In genomic region chr15:74835312-74835823, GRCh38 we compare ENCODE assay signal across 8 cellular contexts. TPM values are rescaled to one million over a fixed set of nuclear protein-coding genes. Genes with fewer than 3 reads are reported as not detected.
DNase-seq lines count a peak whose midpoint lies in the region; ATAC-seq and TF ChIP-seq lines count a peak whose summit lies in the region.

No MANE protein-coding gene starts in this region.

- ATAC-seq in Right ventricle myocardium inferior (no peak), GM19452 (IDR thresholded peaks at IDR 0.05; ENCODE audit: unreplicated experiment) (no peak)

- TF ChIP-seq CTCF in fibroblast of mammary gland (conservative IDR thresholded peaks at IDR 0.05; ENCODE audit: control insufficient read depth, insufficient read depth, low read depth, low read length) (peak; percentile 90), neutrophil (IDR thresholded peaks at IDR 0.05) (peak; percentile 77)

- peaks cover 5% of the 10 kb centered on the region for H3K4me1 Mint-ChIP-seq in activated T-helper 2 cell treated with anti-CD3 and anti-CD28 coated beads, Interferon-gamma antibody, Interleukin-2, Interleukin-4, amounts not matched to agents 10 μg/mL and 5 μg/mL and 100 μg/mL, durations not matched to agents 14 hours and 24 hours and 36 hours (ENCODE audit: low read depth)

- peaks cover 46% of the 10 kb centered on the region for H3K36me3 ChIP-seq in neutrophil

- no peak overlapping the region for H3K27ac ChIP-seq in neutrophil

- peaks cover 11 to 13% of the 10 kb centered on the region in 2 experiments for H3K4me1 ChIP-seq in neutrophil (ENCODE audit: control insufficient read depth in 1 of 2, insufficient read depth in 1 of 2, low read depth in 1 of 2, low read length in 1 of 2)

- H3K36me3 Mint-ChIP-seq in activated T-helper 2 cell treated with anti-CD3 and anti-CD28 coated beads, Interferon-gamma antibody, Interleukin-2, Interleukin-4, amounts not matched to agents 10 μg/mL and 5 μg/mL and 100 μg/mL, durations not matched to agents 14 hours and 24 hours and 36 hours (ENCODE audit: low read depth): peaks cover 17% of the 10 kb centered on the region

- intact Hi-C loops in Right ventricle myocardium inferior (cut with DNase I) (loop anchor here (2.0 kb wide), 1 partner anchor 65 kb away; no protein-coding TSS in a partner anchor), cardiac septum (cut with DNase I) (loop anchor here (5.0 kb wide), 1 partner anchor 63 kb away; no protein-coding TSS in a partner anchor)
- intact Hi-C loops in activated T-helper 2 cell treated with anti-CD3 and anti-CD28 coated beads, Interferon-gamma antibody, Interleukin-2, Interleukin-4, amounts not matched to agents 10 μg/mL and 5 μg/mL and 100 μg/mL, durations not matched to agents 14 hours and 24 hours and 36 hours (cut with micrococcal nuclease): no loop called here

- H3K4me3 ChIP-seq in fibroblast of mammary gland (ENCODE audit: control insufficient read depth, low read depth, low read length) (no peak overlapping the region), neutrophil (ENCODE audit: low read depth in 1 of 2, low read length in 1 of 2) (no peak overlapping the region)

- H3K27me3 ChIP-seq in neutrophil: no peaks in the 10 kb centered on the region

- H3K9me3 ChIP-seq in neutrophil: no peaks in the 10 kb centered on the region

- no peaks in the 10 kb centered on the region for H3K27me3 Mint-ChIP-seq in activated T-helper 2 cell treated with anti-CD3 and anti-CD28 coated beads, Interferon-gamma antibody, Interleukin-2, Interleukin-4, amounts not matched to agents 10 μg/mL and 5 μg/mL and 100 μg/mL, durations not matched to agents 14 hours and 24 hours and 36 hours (ENCODE audit: low read depth)

- peak; percentile 81 for DNase-seq in Right ventricle myocardium inferior (ENCODE audit: missing footprints)
- no peak for DNase-seq in cardiac septum (ENCODE audit: low spot score)
- DNase-seq in NCI-H526 treated with DMSO at 0.1 percent for 48 hours (lab: John Stamatoyannopoulos, UW): peak; percentile 60
- peak; percentile 30 for DNase-seq in activated T-cell treated with anti-CD3 and anti-CD28 coated beads for 24 hours (ENCODE audit: low read depth)
- peak; percentile 52 for DNase-seq in fibroblast of mammary gland (ENCODE audit: low read depth)
- DNase-seq in activated T-helper 2 cell treated with anti-CD3 and anti-CD28 coated beads, Interferon-gamma antibody, Interleukin-2, Interleukin-4, amounts not matched to agents 10 μg/mL and 5 μg/mL and 100 μg/mL, durations not matched to agents 14 hours and 24 hours and 36 hours (ENCODE audit: low spot score): no peak

- no peak overlapping the region for H3K27ac Mint-ChIP-seq in activated T-helper 2 cell treated with anti-CD3 and anti-CD28 coated beads, Interferon-gamma antibody, Interleukin-2, Interleukin-4, amounts not matched to agents 10 μg/mL and 5 μg/mL and 100 μg/mL, durations not matched to agents 14 hours and 24 hours and 36 hours

- no peaks in the 10 kb centered on the region for H3K9me3 Mint-ChIP-seq in activated T-helper 2 cell treated with anti-CD3 and anti-CD28 coated beads, Interferon-gamma antibody, Interleukin-2, Interleukin-4, amounts not matched to agents 10 μg/mL and 5 μg/mL and 100 μg/mL, durations not matched to agents 14 hours and 24 hours and 36 hours

- H3K4me3 Mint-ChIP-seq in activated T-helper 2 cell treated with anti-CD3 and anti-CD28 coated beads, Interferon-gamma antibody, Interleukin-2, Interleukin-4, amounts not matched to agents 10 μg/mL and 5 μg/mL and 100 μg/mL, durations not matched to agents 14 hours and 24 hours and 36 hours (ENCODE audit: low read depth): no peak overlapping the region

RNA-seq across cellular contexts. Expression of gene ULK3, which starts 7.6 kb away (rescaled TPM):
- 42.3 TPM for total RNA-seq in Right ventricle myocardium inferior
- total RNA-seq in cardiac septum: 25.6 TPM
- total RNA-seq in activated T-helper 2 cell treated with anti-CD3 and anti-CD28 coated beads, Interferon-gamma antibody, Interleukin-2, Interleukin-4, amounts not matched to agents 10 μg/mL and 5 μg/mL and 100 μg/mL, durations not matched to agents 14 hours and 24 hours and 36 hours: 45.5 and 47.7 TPM in 2 replicates

RNA-seq across cellular contexts. Expression of gene CPLX3, which starts 8.9 kb away (rescaled TPM):
- total RNA-seq in Right ventricle myocardium inferior: 2.8 TPM
- 0.67 TPM for total RNA-seq in cardiac septum
- 0.16 TPM in 1 of 2 replicates, not detected in the other for total RNA-seq in activated T-helper 2 cell treated with anti-CD3 and anti-CD28 coated beads, Interferon-gamma antibody, Interleukin-2, Interleukin-4, amounts not matched to agents 10 μg/mL and 5 μg/mL and 100 μg/mL, durations not matched to agents 14 hours and 24 hours and 36 hours

RNA-seq across cellular contexts. Expression of gene LMAN1L, which starts 22.7 kb away (rescaled TPM):
- total RNA-seq in Right ventricle myocardium inferior (21.9 TPM), cardiac septum (7.9 TPM)
- 0.32 TPM in 1 of 2 replicates, not detected in the other for total RNA-seq in activated T-helper 2 cell treated with anti-CD3 and anti-CD28 coated beads, Interferon-gamma antibody, Interleukin-2, Interleukin-4, amounts not matched to agents 10 μg/mL and 5 μg/mL and 100 μg/mL, durations not matched to agents 14 hours and 24 hours and 36 hours

RNA-seq across cellular contexts. Expression of gene SCAMP2, which starts 37.8 kb away (rescaled TPM):
- 42.6 TPM for total RNA-seq in Right ventricle myocardium inferior
- total RNA-seq in cardiac septum: 33.3 TPM
- total RNA-seq in activated T-helper 2 cell treated with anti-CD3 and anti-CD28 coated beads, Interferon-gamma antibody, Interleukin-2, Interleukin-4, amounts not matched to agents 10 μg/mL and 5 μg/mL and 100 μg/mL, durations not matched to agents 14 hours and 24 hours and 36 hours: 85.0 and 90.6 TPM in 2 replicates

RNA-seq across cellular contexts. Expression of gene CSK, which starts 53.5 kb away (rescaled TPM):
- total RNA-seq in Right ventricle myocardium inferior (41.8 TPM), cardiac septum (29.5 TPM)
- total RNA-seq in activated T-helper 2 cell treated with anti-CD3 and anti-CD28 coated beads, Interferon-gamma antibody, Interleukin-2, Interleukin-4, amounts not matched to agents 10 μg/mL and 5 μg/mL and 100 μg/mL, durations not matched to agents 14 hours and 24 hours and 36 hours: 261 and 266 TPM in 2 replicates

Comparison
In these comparisons a context has a peak if more than half of its experiments do, and no peak if none do; other contexts are left out.
1. DNase-seq: peak in Right ventricle myocardium inferior (single experiment), NCI-H526 treated with DMSO at 0.1 percent for 48 hours (single experiment), activated T-cell treated with anti-CD3 and anti-CD28 coated beads for 24 hours (single experiment) and fibroblast of mammary gland (single experiment); none in cardiac septum (single experiment) and activated T-helper 2 cell treated with anti-CD3 and anti-CD28 coated beads, Interferon-gamma antibody, Interleukin-2, Interleukin-4, amounts not matched to agents 10 μg/mL and 5 μg/mL and 100 μg/mL, durations not matched to agents 14 hours and 24 hours and 36 hours (single experiment).